In genomic region chr2:378364-378763, GRCh38 we compare ENCODE assay signal across 36 cellular contexts.
"Had no signal": no experiment of that assay in that cellular context is flagged by ENCODE, and none has a peak within 500 bp of the region (broad histone marks: within the 10 kb centered on the region; RNA-seq: fewer than 3 reads in every experiment).

No MANE protein-coding gene starts in this region.

- DNase-seq: Karpas-422, Kasumi-1, MG63, MM.1S, MV-4-11, NCI-H1048, NCI-H1092, NCI-H1092 treated with DMSO at 0.1 percent for 48 hours, NCI-H1105, NCI-H1105 treated with DMSO at 0.1 percent for 48 hours, NCI-H1417, NCI-H1417 treated with DMSO at 0.1 percent for 48 hours, NCI-H1436, NCI-H1436 treated with DMSO at 0.1 percent for 48 hours, NCI-H1694, NCI-H1694 treated with DMSO at 0.1 percent for 48 hours, NCI-H187, NCI-H187 treated with DMSO at 0.1 percent for 48 hours, NCI-H1930, NCI-H2029, NCI-H2029 treated with DMSO at 0.1 percent for 48 hours, NCI-H2081, NCI-H2081 treated with DMSO at 0.1 percent for 48 hours, NCI-H2107, NCI-H2171, NCI-H2171 treated with DMSO at 0.1 percent for 48 hours, NCI-H2227 treated with DMSO at 0.1 percent for 48 hours, NCI-H226, NCI-H345, NCI-H446, NCI-H446 treated with DMSO at 0.1 percent for 48 hours, NCI-H510A, NCI-H510A treated with DMSO at 0.1 percent for 48 hours, NCI-H524, NCI-H524 treated with DMSO at 0.1 percent for 48 hours, NCI-H526 had no signal

- H3K27me3 ChIP-seq: MG63 had no signal

- H3K4me3 ChIP-seq: MG63 had no signal

- H3K36me3 ChIP-seq: MG63 had no signal
